ENCODE assay signal across 14 cellular contexts in genomic region chr18:45167109-45167551, GRCh38.
A peak's percentile ranks its signal among the peaks of the same experiment; 100 is the strongest.
DNase-seq lines count a peak whose midpoint lies in the region; TF ChIP-seq lines count a peak whose summit lies in the region.
"Had no signal": no experiment of that assay in that cellular context is flagged by ENCODE, and none has a peak within 500 bp of the region (broad histone marks: within the 10 kb centered on the region; RNA-seq: fewer than 3 reads in every experiment).

No MANE protein-coding gene starts in this region.

- no peaks in the 10 kb centered on the region for H4K20me1 ChIP-seq in BLaER1
- H4K20me1 ChIP-seq in hepatocyte (ENCODE audit: insufficient read depth, poor library complexity, severe bottlenecking) = no peaks in the 10 kb centered on the region

- TF ChIP-seq CTCF in hepatocyte (IDR thresholded peaks at IDR 0.05; ENCODE audit: poor library complexity) = no peak

- peak; percentile 65 for DNase-seq in H4 (ENCODE audit: low spot score)
- DNase-seq in SJSA1 (ENCODE audit: low read depth in 1 of 2, low spot score in 2 of 2) = peak; percentile 55 to 68
- peak; percentile 12 for DNase-seq in hepatocyte (ENCODE audit: low spot score)
- DNase-seq in C1 segment of cervical spinal cord (lab: John Stamatoyannopoulos, UW) = no peak
- DNase-seq in GOT3 (lab: John Stamatoyannopoulos, UW) = no peak
- DNase-seq in globus pallidus (ENCODE audit: low spot score) = no peak
- DNase-seq in NCI-H524 treated with DMSO at 0.1 percent for 48 hours (lab: John Stamatoyannopoulos, UW) = no peak
- DNase-seq: activated CD4-positive, alpha-beta T cell treated with anti-CD3 and anti-CD28 coated beads, Interleukin-2, amount 50 U/mL, for 48 hours; BE2C; midbrain; NCI-H1930; stimulated activated CD4-positive, alpha-beta T cell treated with anti-CD3 and anti-CD28 coated beads, Interleukin-1b, Interleukin-23, amount 100 ng/mL, for 48 hours; stimulated activated naive CD4-positive, alpha-beta T cell had no signal

- H3K36me3 ChIP-seq in BLaER1 (no peaks in the 10 kb centered on the region), SJSA1 (no peaks in the 10 kb centered on the region), hepatocyte (replicated peaks; ENCODE audit: insufficient read depth, low read depth) (no peaks in the 10 kb centered on the region)
- H3K36me3 ChIP-seq: BE2C had no signal

- no peaks in the 10 kb centered on the region for H3K9me3 ChIP-seq in BLaER1
- no peaks in the 10 kb centered on the region for H3K9me3 ChIP-seq in SJSA1 (replicated peaks)
- no peaks in the 10 kb centered on the region for H3K9me3 ChIP-seq in hepatocyte (ENCODE audit: low read depth)
- H3K9me3 ChIP-seq: BE2C had no signal

- H3K4me3 ChIP-seq in BLaER1 (no peak overlapping the region), SJSA1 (no peak overlapping the region), hepatocyte (no peak overlapping the region)

- H3K27ac ChIP-seq in BLaER1 = no peak overlapping the region
- H3K27ac ChIP-seq in SJSA1 = peak overlapping the region; percentile 76
- H3K27ac ChIP-seq in hepatocyte = peak overlapping the region; percentile 48

- WGBS in hepatocyte (ENCODE audit: low lambda C conversion rate, missing lambda C conversion rate) = 53% methylated on average over 2 of the region's 2 CpGs

- H3K4me2 ChIP-seq in BLaER1 = peak overlapping the region; percentile 48
- no peak overlapping the region for H3K4me2 ChIP-seq in hepatocyte

- no peaks in the 10 kb centered on the region for H3K9me2 ChIP-seq in hepatocyte (replicated peaks; ENCODE audit: insufficient read depth)

- peaks cover 15% of the 10 kb centered on the region for H3K4me1 ChIP-seq in BLaER1
- peaks cover 47% of the 10 kb centered on the region for H3K4me1 ChIP-seq in SJSA1 (replicated peaks)
- peaks cover 23% of the 10 kb centered on the region for H3K4me1 ChIP-seq in hepatocyte (ENCODE audit: insufficient read depth)
- H3K4me1 ChIP-seq: BE2C had no signal

- H2AFZ ChIP-seq in hepatocyte = no peak overlapping the region

- no peaks in the 10 kb centered on the region for H3K79me2 ChIP-seq in hepatocyte

- H3K9ac ChIP-seq in BLaER1 = no peak overlapping the region

- H3K27me3 ChIP-seq in BLaER1 (no peaks in the 10 kb centered on the region), SJSA1 (replicated peaks) (no peaks in the 10 kb centered on the region), hepatocyte (no peaks in the 10 kb centered on the region)
- H3K27me3 ChIP-seq: BE2C had no signal

Comparison
In these comparisons a context has a peak if more than half of its experiments do, and no peak if none do; other contexts are left out.
1. DNase-seq: peak in H4 (single experiment), SJSA1 (2 of 2) and hepatocyte (single experiment); none in C1 segment of cervical spinal cord (0 of 14), GOT3 (single experiment), globus pallidus (single experiment) and NCI-H524 treated with DMSO at 0.1 percent for 48 hours (single experiment).